ENCODE assay signal across 8 cellular contexts in the genomic region with DNA sequence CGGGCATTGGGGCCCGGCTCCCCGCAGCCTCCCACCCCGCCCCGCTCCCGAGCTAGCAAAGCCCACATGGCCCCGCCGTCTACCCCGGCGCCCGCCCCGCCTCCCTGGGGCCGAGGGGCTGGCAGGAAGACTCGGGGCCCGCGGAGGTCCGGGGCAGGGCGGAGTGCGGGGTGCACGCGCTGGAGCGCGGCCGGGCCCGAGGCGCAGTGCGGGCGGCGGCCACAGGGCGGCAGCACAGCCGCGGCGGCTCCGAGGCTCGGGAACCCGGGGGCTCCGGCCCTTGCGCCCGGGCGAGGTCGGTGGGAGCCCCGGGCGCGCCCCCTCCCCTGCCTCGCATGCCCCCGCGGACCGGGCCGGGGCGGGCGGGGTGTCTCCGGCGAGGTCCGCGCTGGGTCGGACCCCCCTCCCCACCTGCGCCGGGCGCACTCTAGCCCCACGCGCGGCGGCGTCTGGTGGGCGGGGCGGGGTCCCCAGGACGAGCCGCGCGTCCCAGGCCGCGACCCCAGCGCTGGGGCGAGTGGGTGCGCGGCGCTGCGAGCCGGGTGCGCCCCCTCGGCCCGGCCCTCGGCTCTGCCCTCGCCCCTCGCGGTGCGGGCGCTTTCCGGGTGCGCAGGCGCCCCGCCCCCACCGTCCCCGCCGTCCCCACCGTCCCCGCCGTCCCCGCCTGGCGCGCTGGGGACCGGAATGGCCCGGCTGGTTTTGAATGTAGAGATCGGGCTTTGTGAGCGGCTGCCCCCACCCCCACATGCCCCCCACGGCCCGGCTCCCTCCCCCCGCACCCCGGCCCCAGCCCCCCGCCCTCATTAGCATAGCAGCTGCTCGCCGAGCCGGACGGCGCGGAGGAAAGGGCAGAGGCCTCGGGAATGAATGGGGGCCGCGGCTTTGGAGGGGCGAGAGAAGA. TPM values are rescaled to one million over a fixed set of nuclear protein-coding genes. Genes with fewer than 3 reads are reported as not detected.
DNase-seq lines count a peak whose midpoint lies in the region; ATAC-seq and TF ChIP-seq lines count a peak whose summit lies in the region.

No MANE protein-coding gene starts in this region.

- ATAC-seq in activated T-cell treated with anti-CD3 and anti-CD28 coated beads, Interleukin-2, amount 50 U/mL, for 72 hours (replicated peaks in 1 of 2), result peak; percentile 82 to 85
- ATAC-seq in foreskin keratinocyte (peak; percentile 42), HG02970 (IDR thresholded peaks at IDR 0.05; ENCODE audit: low FRiP score, unreplicated experiment) (no peak)

- no peaks in the 10 kb centered on the region for H3K9me3 Mint-ChIP-seq in activated T-cell treated with anti-CD3 and anti-CD28 coated beads, Interleukin-2, amount 50 U/mL, for 72 hours
- no peaks in the 10 kb centered on the region for H3K9me3 Mint-ChIP-seq in progenitor cell of endocrine pancreas (ENCODE audit: low read depth)

- H3K27me3 ChIP-seq in foreskin keratinocyte, result peaks cover 57% of the 10 kb centered on the region

- H3K36me3 Mint-ChIP-seq in activated T-cell treated with anti-CD3 and anti-CD28 coated beads, Interleukin-2, amount 50 U/mL, for 72 hours (ENCODE audit: insufficient read depth in 2 of 2), result no peaks in the 10 kb centered on the region
- H3K36me3 Mint-ChIP-seq in progenitor cell of endocrine pancreas (ENCODE audit: insufficient read depth), result no peaks in the 10 kb centered on the region

- no peak overlapping the region for H3K27ac ChIP-seq in foreskin keratinocyte

- H3K4me3 Mint-ChIP-seq in activated T-cell treated with anti-CD3 and anti-CD28 coated beads, Interleukin-2, amount 50 U/mL, for 72 hours, result no peak overlapping the region
- H3K4me3 Mint-ChIP-seq in progenitor cell of endocrine pancreas (ENCODE audit: low read depth), result peak overlapping the region; percentile 77

- H3K27ac Mint-ChIP-seq in activated T-cell treated with anti-CD3 and anti-CD28 coated beads, Interleukin-2, amount 50 U/mL, for 72 hours, result no peak overlapping the region
- no peak overlapping the region for H3K27ac Mint-ChIP-seq in progenitor cell of endocrine pancreas

- H3K4me1 Mint-ChIP-seq in activated T-cell treated with anti-CD3 and anti-CD28 coated beads, Interleukin-2, amount 50 U/mL, for 72 hours (ENCODE audit: low read depth), result peaks cover 15% of the 10 kb centered on the region
- peaks cover 39% of the 10 kb centered on the region for H3K4me1 Mint-ChIP-seq in progenitor cell of endocrine pancreas (ENCODE audit: low read depth)

- peak; percentile 70 for TF ChIP-seq CTCF in foreskin keratinocyte (conservative IDR thresholded peaks at IDR 0.05)
- peak; percentile 70 for TF ChIP-seq CTCF in progenitor cell of endocrine pancreas (IDR thresholded peaks at IDR 0.05; ENCODE audit: unreplicated experiment)

- DNase-seq in NCI-H2196 (lab: John Stamatoyannopoulos, UW; ENCODE audit: unreplicated experiment), result peak; percentile 60
- no peak for DNase-seq in NCI-H2196 treated with DMSO at 0.1 percent for 48 hours (lab: John Stamatoyannopoulos, UW; ENCODE audit: unreplicated experiment)
- DNase-seq in Kasumi-1 (lab: John Stamatoyannopoulos, UW), result peak; percentile 19 to 58
- DNase-seq in activated T-cell treated with anti-CD3 and anti-CD28 coated beads, Interleukin-2, amount 50 U/mL, for 72 hours, result peak; percentile 64 to 75
- DNase-seq in foreskin keratinocyte, result no peak
- DNase-seq in progenitor cell of endocrine pancreas (ENCODE audit: low spot score, unreplicated experiment), result no peak
- DNase-seq in cortex of kidney (lab: John Stamatoyannopoulos, UW), result no peak

- no peaks in the 10 kb centered on the region for H3K4me1 ChIP-seq in foreskin keratinocyte

- H3K27me3 Mint-ChIP-seq in activated T-cell treated with anti-CD3 and anti-CD28 coated beads, Interleukin-2, amount 50 U/mL, for 72 hours (ENCODE audit: low read depth), result peaks cover 43% of the 10 kb centered on the region
- peaks cover 3% of the 10 kb centered on the region for H3K27me3 Mint-ChIP-seq in progenitor cell of endocrine pancreas

RNA-seq across cellular contexts. Expression of a gene that starts 6.5 kb away (rescaled TPM):
- total RNA-seq in activated T-cell treated with anti-CD3 and anti-CD28 coated beads, Interleukin-2, amount 50 U/mL, for 72 hours, result 1 to 10 TPM; 1.6 to 2.0 TPM
- 0.81 and 1.1 TPM in 2 replicates for total RNA-seq in foreskin keratinocyte
- 0.76 and 0.96 TPM in 2 replicates for polyA plus RNA-seq in foreskin keratinocyte
- 24.0 and 27.1 TPM in 2 replicates for total RNA-seq in progenitor cell of endocrine pancreas

RNA-seq across cellular contexts. Expression of a gene that starts 18.0 kb away (rescaled TPM):
- total RNA-seq in activated T-cell treated with anti-CD3 and anti-CD28 coated beads, Interleukin-2, amount 50 U/mL, for 72 hours, result 1 to 10 TPM; 4.3 to 8.3 TPM
- total RNA-seq in foreskin keratinocyte (15.8 and 19.9 TPM in 2 replicates), progenitor cell of endocrine pancreas (8.0 and 8.5 TPM in 2 replicates)
- polyA plus RNA-seq in foreskin keratinocyte, result 11.8 and 15.7 TPM in 2 replicates

RNA-seq across cellular contexts. Expression of a gene that starts 40.4 kb away (rescaled TPM):
- 10 to 100 TPM; 53.1 to 56.6 TPM for total RNA-seq in activated T-cell treated with anti-CD3 and anti-CD28 coated beads, Interleukin-2, amount 50 U/mL, for 72 hours
- total RNA-seq in foreskin keratinocyte (47.5 and 51.3 TPM in 2 replicates), progenitor cell of endocrine pancreas (62.3 and 63.3 TPM in 2 replicates)
- polyA plus RNA-seq in foreskin keratinocyte, result 50.3 and 54.3 TPM in 2 replicates

RNA-seq across cellular contexts. Expression of a gene that starts 44.5 kb away (rescaled TPM):
- under 1 TPM in 1 of 2 donors, not detected in 1; 0.63 TPM for total RNA-seq in activated T-cell treated with anti-CD3 and anti-CD28 coated beads, Interleukin-2, amount 50 U/mL, for 72 hours
- not detected in 2 replicates for total RNA-seq in foreskin keratinocyte
- not detected in 2 replicates for polyA plus RNA-seq in foreskin keratinocyte
- not detected in 2 replicates for total RNA-seq in progenitor cell of endocrine pancreas

RNA-seq across cellular contexts. Expression of a gene that starts 54.5 kb away (rescaled TPM):
- 100 to 1,000 TPM; 122 to 128 TPM for total RNA-seq in activated T-cell treated with anti-CD3 and anti-CD28 coated beads, Interleukin-2, amount 50 U/mL, for 72 hours
- 766 and 947 TPM in 2 replicates for total RNA-seq in foreskin keratinocyte
- 1,088 and 1,242 TPM in 2 replicates for polyA plus RNA-seq in foreskin keratinocyte
- total RNA-seq in progenitor cell of endocrine pancreas, result 233 and 245 TPM in 2 replicates

Comparison
In these comparisons a context has a peak if more than half of its experiments do, and no peak if none do; other contexts are left out.
1. DNase-seq: peak in NCI-H2196 (single experiment), Kasumi-1 (2 of 2) and activated T-cell treated with anti-CD3 and anti-CD28 coated beads, Interleukin-2, amount 50 U/mL, for 72 hours (2 of 2); none in NCI-H2196 treated with DMSO at 0.1 percent for 48 hours (single experiment), foreskin keratinocyte (0 of 2), progenitor cell of endocrine pancreas (single experiment) and cortex of kidney (single experiment).